Comparison of ENCODE assay signal across 21 cellular contexts in the genomic region with DNA sequence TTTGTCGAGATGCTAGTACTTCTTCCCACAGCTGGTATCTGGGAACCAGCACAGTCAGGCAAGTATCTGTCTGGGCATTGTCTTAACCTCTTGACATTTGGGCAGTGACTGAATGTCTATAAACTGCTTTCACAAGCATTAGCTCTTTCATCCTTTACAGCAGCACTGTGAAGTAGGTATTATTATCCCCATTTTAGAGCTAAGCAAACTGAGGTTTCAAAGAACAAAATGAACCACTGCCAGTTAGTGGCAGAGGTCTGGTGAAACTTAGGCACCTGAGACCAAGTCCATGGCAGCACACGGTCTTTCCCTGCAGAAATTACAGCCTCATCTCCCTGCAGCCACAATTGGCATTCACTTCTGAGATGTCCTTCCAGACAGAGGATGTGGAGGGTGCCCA.
DNase-seq lines count a peak whose midpoint lies in the region; ATAC-seq, FAIRE-seq and TF ChIP-seq lines count a peak whose summit lies in the region.
"Had no signal": no experiment of that assay in that cellular context is flagged by ENCODE, and none has a peak within 500 bp of the region (broad histone marks: within the 10 kb centered on the region; RNA-seq: fewer than 3 reads in every experiment).

No MANE protein-coding gene starts in this region.

- H3K79me2 ChIP-seq in HCT116 (ENCODE audit: insufficient read depth, low read length) (no peaks in the 10 kb centered on the region), H1 (ENCODE audit: control insufficient read depth in 1 of 2, insufficient read depth in 2 of 2, low read length in 2 of 2) (no peaks in the 10 kb centered on the region)

- CTCF ChIA-PET in HCT116 (lab: Charles Lee): interaction anchor here (0.6 to 2.5 kb wide), 8 partner anchors 10 to 400 kb away, joined by 3 to 13 read pairs (median 3); no protein-coding TSS in a partner anchor
- CTCF ChIA-PET in H1 (lab: Charles Lee; ENCODE audit: partially characterized antibody): interaction anchor here (0.7 to 10.7 kb wide), 37 partner anchors 11 to 1594 kb away, joined by 3 to 158 read pairs (median 4); no protein-coding TSS in a partner anchor

- H4K5ac ChIP-seq in H1 (ENCODE audit: insufficient read length, low read depth, low read length): no peak overlapping the region

- H3K36me3 ChIP-seq in HCT116 (ENCODE audit: control insufficient read depth in 1 of 2, insufficient read depth in 2 of 2, low read length in 2 of 2) (no peaks in the 10 kb centered on the region), RWPE2 (ENCODE audit: low read depth) (no peaks in the 10 kb centered on the region), H1 (ENCODE audit: control insufficient read depth in 2 of 4, insufficient read depth in 4 of 4, low read length in 3 of 4) (no peaks in the 10 kb centered on the region)
- H3K36me3 ChIP-seq: BE2C; BLaER1 treated with 17β-estradiol and CSF1 and Interleukin-3, amounts not matched to agents 10 nM and 100 nM had no signal

- no peak overlapping the region for H4K91ac ChIP-seq in H1 (replicated peaks; ENCODE audit: insufficient read length, low read length)

- FAIRE-seq in H1 (lab: Jason Lieb, UNC): no peak
- FAIRE-seq: A549, D721Med, GM19239 had no signal

- TF ChIP-seq CTCF in 22Rv1 (IDR thresholded peaks at IDR 0.05): peak; percentile 24; the same call in 1 of the 2 replicates
- TF ChIP-seq CTCF in HCT116 (IDR thresholded peaks at IDR 0.05 in 2 of 3, conservative IDR thresholded peaks at IDR 0.05 in 1 of 3; ENCODE audit: borderline replicate concordance in 1 of 3, insufficient read depth in 1 of 3, low read depth in 2 of 3, low read length in 2 of 3): no peak
- TF ChIP-seq CTCF in RWPE2 (IDR thresholded peaks at IDR 0.05; ENCODE audit: poor library complexity, severe bottlenecking): peak; percentile 19
- no peak for TF ChIP-seq CTCF in H1 (IDR thresholded peaks at IDR 0.05; ENCODE audit: control extremely low read depth in 1 of 3, insufficient read depth in 1 of 3, low read depth in 1 of 3, low read length in 3 of 3)

- no peak for DNase-seq in HCT116 (ENCODE audit: low read depth, low spot score)
- no peak for DNase-seq in RWPE2 (ENCODE audit: low spot score)
- DNase-seq in H1 (ENCODE audit: low read depth in 1 of 2, low spot score in 2 of 2): no peak
- no peak for DNase-seq in effector memory CD8-positive, alpha-beta T cell
- DNase-seq in left ventricle myocardium superior: no peak
- no peak for DNase-seq in A172 (ENCODE audit: low spot score)
- DNase-seq: BE2C; CD4-positive, alpha-beta T cell; CD8-positive, alpha-beta memory T cell; DMS 273 treated with DMSO at 0.1 percent for 48 hours; DMS79; GDM1; GOT3 had no signal

- no peak overlapping the region for H3K4me3 Mint-ChIP-seq in effector memory CD8-positive, alpha-beta T cell
- H3K4me3 Mint-ChIP-seq: CD14-positive monocyte; CD4-positive, alpha-beta T cell; CD8-positive, alpha-beta memory T cell had no signal

- H3K4me2 ChIP-seq in HCT116 (ENCODE audit: low read length) (no peak overlapping the region), H1 (ENCODE audit: insufficient read depth in 1 of 2, low read depth in 2 of 2, low read length in 2 of 2) (no peak overlapping the region)
- H3K4me2 ChIP-seq: A549; BLaER1 treated with 17β-estradiol and CSF1 and Interleukin-3, amounts not matched to agents 10 nM and 100 nM had no signal

- H3K4me1 Mint-ChIP-seq in effector memory CD8-positive, alpha-beta T cell (ENCODE audit: low read depth in 2 of 2): peaks cover 0 to 42% of the 10 kb centered on the region in 2 donors

- H3K14ac ChIP-seq in H1 (ENCODE audit: insufficient read length): no peak overlapping the region

- H2BK120ac ChIP-seq in H1 (replicated peaks; ENCODE audit: low read depth, low read length): no peak overlapping the region

- H3K27me3 Mint-ChIP-seq in effector memory CD8-positive, alpha-beta T cell: peaks cover 5 to 51% of the 10 kb centered on the region in 2 donors

- H3K36me3 Mint-ChIP-seq in effector memory CD8-positive, alpha-beta T cell (ENCODE audit: insufficient read depth): no peaks in the 10 kb centered on the region
- H3K36me3 Mint-ChIP-seq: CD14-positive monocyte; CD8-positive, alpha-beta memory T cell had no signal

- H3K27ac ChIP-seq in 22Rv1 (no peak overlapping the region), HCT116 (ENCODE audit: low read depth, low read length) (no peak overlapping the region), RWPE2 (ENCODE audit: poor library complexity, severe bottlenecking) (no peak overlapping the region), H1 (ENCODE audit: low read depth, low read length) (no peak overlapping the region)
- H3K27ac ChIP-seq: A549; BLaER1 treated with 17β-estradiol and CSF1 and Interleukin-3, amounts not matched to agents 10 nM and 100 nM had no signal

- H3K9me3 Mint-ChIP-seq in effector memory CD8-positive, alpha-beta T cell: peaks cover 0 to 4% of the 10 kb centered on the region in 2 donors
- H3K9me3 Mint-ChIP-seq: CD14-positive monocyte; CD4-positive, alpha-beta T cell; CD8-positive, alpha-beta memory T cell had no signal

- ATAC-seq in HCT116: peak; percentile 34
- no peak for ATAC-seq in RWPE2 (ENCODE audit: low read depth)
- ATAC-seq in effector memory CD8-positive, alpha-beta T cell (replicated peaks): no peak
- ATAC-seq in left ventricle myocardium superior: no peak
- ATAC-seq in GM21381 (IDR thresholded peaks at IDR 0.05; ENCODE audit: unreplicated experiment): no peak

- H3K4me1 ChIP-seq in HCT116 (ENCODE audit: control insufficient read depth in 1 of 2, insufficient read depth in 2 of 2, low read length in 2 of 2) (peaks cover 5 to 8% of the 10 kb centered on the region in 2 experiments; a peak in 2 of 4 replicates), RWPE2 (ENCODE audit: insufficient read depth, poor library complexity, severe bottlenecking) (no peaks in the 10 kb centered on the region), H1 (replicated peaks in 1 of 4; ENCODE audit: control insufficient read depth in 3 of 4, insufficient read depth in 4 of 4, low read length in 3 of 4) (no peaks in the 10 kb centered on the region)
- H3K4me1 ChIP-seq: A549, BE2C had no signal

- no peak overlapping the region for H3K18ac ChIP-seq in H1 (ENCODE audit: extremely low read depth, low read length)

- H2BK15ac ChIP-seq in H1 (ENCODE audit: low read length): no peak overlapping the region

- BruUV-seq in HCT116 (replicated peaks; lab: Mats Ljungman, UMichigan): no TSS peak

- H3K9me3 ChIP-seq in HCT116 (ENCODE audit: control insufficient read depth in 1 of 2, insufficient read depth in 1 of 2, low read depth in 1 of 2, low read length in 2 of 2) (no peaks in the 10 kb centered on the region), RWPE2 (ENCODE audit: severe bottlenecking) (no peaks in the 10 kb centered on the region), H1 (ENCODE audit: insufficient read depth in 2 of 2, low read depth in 1 of 2, low read length in 1 of 2) (no peaks in the 10 kb centered on the region)
- H3K9me3 ChIP-seq: A549; BE2C; BLaER1 treated with 17β-estradiol and CSF1 and Interleukin-3, amounts not matched to agents 10 nM and 100 nM had no signal

- H3K23me2 ChIP-seq in H1 (ENCODE audit: low read depth, low read length): no peaks in the 10 kb centered on the region; the same call in 1 of the 2 replicates

- H3K9ac ChIP-seq in HCT116 (ENCODE audit: low read length) (no peak overlapping the region), H1 (replicated peaks in 1 of 4; ENCODE audit: extremely low read depth in 1 of 4, low read depth in 3 of 4, low read length in 3 of 4) (no peak overlapping the region)
- H3K9ac ChIP-seq: BLaER1 treated with 17β-estradiol and CSF1 and Interleukin-3, amounts not matched to agents 10 nM and 100 nM had no signal

- TF ChIP-seq POLR2A in HCT116 (IDR thresholded peaks at IDR 0.05; ENCODE audit: borderline replicate concordance, extremely low read depth, insufficient read depth, insufficient read length) (no peak), H1 (IDR thresholded peaks at IDR 0.05; ENCODE audit: control extremely low read depth in 1 of 2, low read depth in 2 of 2, low read length in 2 of 2) (no peak)

- H3K4ac ChIP-seq in H1 (replicated peaks; ENCODE audit: insufficient read length, low read depth, low read length): no peak overlapping the region

- no peak overlapping the region for H3K56ac ChIP-seq in H1 (replicated peaks; ENCODE audit: insufficient read length, low read depth, low read length)

- POLR2A ChIA-PET in HCT116 (lab: Charles Lee): no interaction called here
- POLR2A ChIA-PET in H1 (lab: Charles Lee; ENCODE audit: partially characterized antibody): no interaction called here

- intact Hi-C loops in HCT116 (cut with micrococcal nuclease) (no loop called here), left ventricle myocardium superior (cut with micrococcal nuclease) (no loop called here)

- H2BK5ac ChIP-seq in H1 (ENCODE audit: low read depth, low read length): no peak overlapping the region

- no peak overlapping the region for H2BK20ac ChIP-seq in H1 (ENCODE audit: low read length)

- no peak overlapping the region for H3K27ac Mint-ChIP-seq in effector memory CD8-positive, alpha-beta T cell
- H3K27ac Mint-ChIP-seq: CD14-positive monocyte; CD4-positive, alpha-beta T cell had no signal

- H2BK12ac ChIP-seq in H1 (ENCODE audit: low read depth, low read length): no peak overlapping the region

- H4K8ac ChIP-seq in H1 (ENCODE audit: extremely low read depth, insufficient read depth, low read length): no peak overlapping the region

- H3K9me2 ChIP-seq in HCT116 (ENCODE audit: insufficient read depth): no peaks in the 10 kb centered on the region

- H2AK5ac ChIP-seq in H1 (ENCODE audit: low read depth, low read length): no peak overlapping the region

- H3K79me1 ChIP-seq in H1 (ENCODE audit: low read depth, low read length): no peaks in the 10 kb centered on the region

- no peak for TF ChIP-seq EP300 in H1 (IDR thresholded peaks at IDR 0.05; ENCODE audit: borderline replicate concordance in 1 of 2, low read depth in 2 of 2, low read length in 2 of 2)

- H4K20me1 ChIP-seq in HCT116 (ENCODE audit: insufficient read depth) (no peaks in the 10 kb centered on the region), H1 (replicated peaks in 1 of 2; ENCODE audit: control insufficient read depth in 1 of 2, insufficient read depth in 2 of 2, low read length in 2 of 2) (no peaks in the 10 kb centered on the region)
- H4K20me1 ChIP-seq: BLaER1 treated with 17β-estradiol and CSF1 and Interleukin-3, amounts not matched to agents 10 nM and 100 nM had no signal

- RAD21 ChIA-PET in HCT116 (lab: Charles Lee; ENCODE audit: low non-redundant PET in 1 of 2, low total read pairs in 2 of 2, uncharacterized antibody in 2 of 2, unreplicated experiment in 2 of 2): no interaction called here

- H3K27me3 ChIP-seq in HCT116 (ENCODE audit: insufficient read depth, low read length) (peaks cover 14% of the 10 kb centered on the region), RWPE2 (ENCODE audit: insufficient read depth, poor library complexity, severe bottlenecking) (peaks cover 3% of the 10 kb centered on the region), H1 (replicated peaks in 1 of 4; ENCODE audit: control insufficient read depth in 3 of 4, extremely low read depth in 1 of 4, insufficient read depth in 3 of 4, low read length in 3 of 4) (no peaks in the 10 kb centered on the region; a peak in 1 of 7 replicates)
- H3K27me3 ChIP-seq: BLaER1 treated with 17β-estradiol and CSF1 and Interleukin-3, amounts not matched to agents 10 nM and 100 nM had no signal

- WGBS in H1 (ENCODE audit: extremely low coverage in 1 of 2, insufficient coverage in 1 of 2, insufficient read length in 1 of 2, insufficient replicate concordance in 2 of 2, low coverage in 1 of 2, low lambda C conversion rate in 2 of 2, missing lambda C conversion rate in 1 of 2), 2 experiments: 88% methylated on average over 2 of the region's 2 CpGs; no CpG with 5 or more reads in 1 of the 2 experiments

- no peak overlapping the region for H3K23ac ChIP-seq in H1 (ENCODE audit: insufficient read length)

- H2AFZ ChIP-seq in HCT116 (ENCODE audit: low read depth, low read length, poor library complexity, severe bottlenecking): no peak overlapping the region
- no peak overlapping the region for H2AFZ ChIP-seq in H1 (ENCODE audit: low read length)

- no peak overlapping the region for H3K4me3 ChIP-seq in HCT116 (replicated peaks in 1 of 2; ENCODE audit: low read depth in 1 of 2, low read length in 2 of 2)
- H3K4me3 ChIP-seq in RWPE2 (ENCODE audit: severe bottlenecking): no peak overlapping the region
- H3K4me3 ChIP-seq in H1 (ENCODE audit: extremely low read depth in 1 of 4, insufficient read depth in 2 of 4, low read depth in 3 of 4, low read length in 4 of 4): no peak overlapping the region
- H3K4me3 ChIP-seq: A549; BLaER1 treated with 17β-estradiol and CSF1 and Interleukin-3, amounts not matched to agents 10 nM and 100 nM; GM12878 had no signal

- no peak for TF ChIP-seq RAD21 in HCT116 (IDR thresholded peaks at IDR 0.05; ENCODE audit: low read depth)
- no peak for TF ChIP-seq RAD21 in H1 (IDR thresholded peaks at IDR 0.05 in 1 of 2, conservative IDR thresholded peaks at IDR 0.05 in 1 of 2; ENCODE audit: low read depth in 2 of 2, low read length in 2 of 2)

Comparison
In these comparisons a context has a peak if more than half of its experiments do, and no peak if none do; other contexts are left out.
1. CTCF ChIP-seq: peak in 22Rv1 (single experiment) and RWPE2 (single experiment); none in HCT116 (0 of 3) and H1 (0 of 3).